Comparison of ENCODE assay signal across 1 cellular context in genomic region chr9:35095175-35095574, GRCh38.
TF ChIP-seq lines count a peak whose summit lies in the region.

No MANE protein-coding gene starts in this region.

TF ChIP-seq in HEK293, 187 proteins besides CTCF, POLR2A, EP300 and RAD21:
- TF ChIP-seq ZNF18 (tag by site-specific recombination; IDR thresholded peaks at IDR 0.05) (no peak), ZBTB6 (tag by site-specific recombination; IDR thresholded peaks at IDR 0.05) (no peak), ZBTB49 (tag by site-specific recombination; IDR thresholded peaks at IDR 0.05; ENCODE audit: low read depth) (no peak), ZNF510 (tag by site-specific recombination; IDR thresholded peaks at IDR 0.05; ENCODE audit: insufficient replicate concordance) (no peak), ZNF707 (tag by site-specific recombination; IDR thresholded peaks at IDR 0.05) (no peak), SALL2 (tag by site-specific recombination; IDR thresholded peaks at IDR 0.05; ENCODE audit: borderline replicate concordance) (no peak), FEZF1 (tag by site-specific recombination; IDR thresholded peaks at IDR 0.05) (no peak), ZNF76 (tag by site-specific recombination; IDR thresholded peaks at IDR 0.05; ENCODE audit: borderline replicate concordance, low read depth) (no peak), ZNF248 (tag by site-specific recombination; IDR thresholded peaks at IDR 0.05) (no peak), ZNF148 (tag by site-specific recombination; IDR thresholded peaks at IDR 0.05; ENCODE audit: borderline replicate concordance) (no peak), BCL11A (tag by site-specific recombination; IDR thresholded peaks at IDR 0.05; ENCODE audit: low read depth) (no peak), ZNF10 (tag by site-specific recombination; IDR thresholded peaks at IDR 0.05) (no peak), ZXDB (tag by site-specific recombination; IDR thresholded peaks at IDR 0.05) (no peak)
